1 cellular context compared by ENCODE assay signal in genomic region chr7:158498443-158499108, GRCh38.
TF ChIP-seq lines count a peak whose summit lies in the region.

No MANE protein-coding gene starts in this region.

TF ChIP-seq in K562, 482 proteins besides CTCF, POLR2A, EP300 and RAD21 (continued from another document):
- no peak for TF ChIP-seq CEBPZ (IDR thresholded peaks at IDR 0.05; ENCODE audit: borderline replicate concordance, low read depth, low read length)
- no peak for TF ChIP-seq ZBTB33 (CRISPR knock-in tag; IDR thresholded peaks at IDR 0.05)
- no peak for TF ChIP-seq HDAC3 (IDR thresholded peaks at IDR 0.05; ENCODE audit: borderline replicate concordance, partially characterized antibody)
- no peak for TF ChIP-seq U2AF2 (optimal IDR thresholded peaks at IDR 0.05; ENCODE audit: low read depth, low read length)
- no peak for TF ChIP-seq E2F8 (IDR thresholded peaks at IDR 0.05; ENCODE audit: low read depth, partially characterized antibody)
- no peak for TF ChIP-seq AFF4 (CRISPR knock-in tag; IDR thresholded peaks at IDR 0.05)
- TF ChIP-seq PREB (CRISPR knock-in tag; IDR thresholded peaks at IDR 0.05): no peak
- no peak for TF ChIP-seq FOXO4 (CRISPR knock-in tag; IDR thresholded peaks at IDR 0.05)
- peak; percentile 70 for TF ChIP-seq MAFF (IDR thresholded peaks at IDR 0.05; ENCODE audit: low read length)
- TF ChIP-seq ZNF766 (CRISPR knock-in tag; conservative IDR thresholded peaks at IDR 0.05): no peak
- TF ChIP-seq FOXJ2 (tag; IDR thresholded peaks at IDR 0.05): no peak
- TF ChIP-seq ARHGAP35 (IDR thresholded peaks at IDR 0.05; ENCODE audit: partially characterized antibody): no peak
- TF ChIP-seq ZNF347 (CRISPR knock-in tag; IDR thresholded peaks at IDR 0.05; ENCODE audit: low read depth): no peak
- TF ChIP-seq ZHX1 (conservative IDR thresholded peaks at IDR 0.05; ENCODE audit: low read length): no peak
- no peak for TF ChIP-seq ZNF280B (CRISPR knock-in tag; IDR thresholded peaks at IDR 0.05)
- TF ChIP-seq MYBL2 (IDR thresholded peaks at IDR 0.05; ENCODE audit: low read depth): no peak
- no peak for TF ChIP-seq MYBL2 (CRISPR knock-in tag; IDR thresholded peaks at IDR 0.05; ENCODE audit: borderline replicate concordance)
